In the genomic region with DNA sequence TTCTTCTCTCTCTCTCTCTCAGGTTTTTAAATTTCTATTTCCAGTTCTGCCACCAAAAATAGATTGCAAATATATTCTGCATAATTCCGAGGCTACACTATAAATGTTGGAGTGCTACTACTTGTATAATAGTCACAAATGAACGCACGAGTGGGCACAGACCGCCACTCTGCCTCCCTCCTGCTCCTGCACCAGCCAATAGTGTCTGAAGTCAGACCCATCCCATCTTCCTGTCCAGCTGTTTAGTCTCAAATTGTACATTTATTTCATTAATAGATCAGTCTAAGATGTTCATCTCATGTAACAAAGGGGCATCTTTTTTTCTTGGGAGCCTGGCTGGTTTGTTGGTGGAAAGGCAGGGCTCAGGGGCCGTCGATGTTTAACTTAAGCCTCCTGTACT, we compare ENCODE assay signal across 16 cellular contexts.
DNase-seq lines count a peak whose midpoint lies in the region; ATAC-seq and TF ChIP-seq lines count a peak whose summit lies in the region.
"Had no signal": no experiment of that assay in that cellular context is flagged by ENCODE, and none has a peak within 500 bp of the region (broad histone marks: within the 10 kb centered on the region; RNA-seq: fewer than 3 reads in every experiment).

No MANE protein-coding gene starts in this region.

- no peaks in the 10 kb centered on the region for H3K9me3 Mint-ChIP-seq in activated naive CD8-positive, alpha-beta T cell (ENCODE audit: low read depth)
- H3K9me3 Mint-ChIP-seq in activated naive CD8-positive, alpha-beta T cell treated with anti-CD3 and anti-CD28 coated beads, Interleukin-2, amount 50 U/mL, for 24 hours = no peaks in the 10 kb centered on the region

- no peak overlapping the region for H2BK12ac ChIP-seq in neuronal stem cell (ENCODE audit: low read length)

- H3K9ac ChIP-seq in GM23248 = no peak overlapping the region
- H3K9ac ChIP-seq in neuronal stem cell (ENCODE audit: low read depth, low read length, poor library complexity) = no peak overlapping the region

- H3K36me3 Mint-ChIP-seq in activated naive CD8-positive, alpha-beta T cell = peaks cover 2% of the 10 kb centered on the region
- peaks cover 4% of the 10 kb centered on the region for H3K36me3 Mint-ChIP-seq in activated naive CD8-positive, alpha-beta T cell treated with anti-CD3 and anti-CD28 coated beads, Interleukin-2, amount 50 U/mL, for 24 hours (ENCODE audit: low read depth)

- H3K79me1 ChIP-seq in neuronal stem cell (ENCODE audit: low read depth, low read length) = no peaks in the 10 kb centered on the region

- H4K8ac ChIP-seq in neuronal stem cell (ENCODE audit: low read depth, low read length) = no peak overlapping the region

- WGBS in GM23248 (ENCODE audit: low coverage in 1 of 2, low lambda C conversion rate in 2 of 2, missing lambda C conversion rate in 2 of 2), 2 experiments = 97 to 98% methylated on average over 6 of the region's 6 CpGs
- 70 to 86% methylated on average over 6 of the region's 6 CpGs for WGBS in gastroesophageal sphincter (ENCODE audit: low coverage in 1 of 2), 2 donors
- WGBS in neuronal stem cell (ENCODE audit: extremely low coverage in 2 of 2, insufficient read length in 2 of 2, insufficient replicate concordance in 1 of 2), 2 donors = no CpG with 5 or more reads among the region's 6 CpGs

- ATAC-seq in activated naive CD8-positive, alpha-beta T cell treated with anti-CD3 and anti-CD28 coated beads, Interleukin-2, amount 50 U/mL, for 24 hours = no peak
- no peak for ATAC-seq in gastroesophageal sphincter
- ATAC-seq: Panc1 had no signal

- peak overlapping the region; percentile 29 for H3K27ac Mint-ChIP-seq in activated naive CD8-positive, alpha-beta T cell
- no peak overlapping the region for H3K27ac Mint-ChIP-seq in activated naive CD8-positive, alpha-beta T cell treated with anti-CD3 and anti-CD28 coated beads, Interleukin-2, amount 50 U/mL, for 24 hours

- no peaks in the 10 kb centered on the region for H3K36me3 ChIP-seq in GM23248 (ENCODE audit: low read depth)
- H3K36me3 ChIP-seq in gastroesophageal sphincter = no peaks in the 10 kb centered on the region
- H3K36me3 ChIP-seq in neuronal stem cell (replicated peaks in 1 of 2; ENCODE audit: control insufficient read depth in 2 of 2, insufficient read depth in 2 of 2, low read length in 2 of 2) = no peaks in the 10 kb centered on the region
- H3K36me3 ChIP-seq: MG63 had no signal

- no peak for TF ChIP-seq CTCF in RWPE1 (conservative IDR thresholded peaks at IDR 0.05; ENCODE audit: low read depth)
- TF ChIP-seq CTCF in gastroesophageal sphincter (IDR thresholded peaks at IDR 0.05) = no peak

- CTCF ChIA-PET in RWPE1 (lab: Yijun Ruan, JAX) = interaction anchor here (0.6 to 2.2 kb wide), 5 partner anchors 10 to 267 kb away, joined by 3 to 10 read pairs (median 3); no protein-coding TSS in a partner anchor

- no peak overlapping the region for H2BK5ac ChIP-seq in neuronal stem cell (ENCODE audit: low read length)

- H3K4me2 ChIP-seq in GM23248 (ENCODE audit: unreplicated experiment) (no peak overlapping the region), neuronal stem cell (ENCODE audit: insufficient read depth, low read length, poor library complexity, severe bottlenecking) (no peak overlapping the region)

- H2AK5ac ChIP-seq in neuronal stem cell (ENCODE audit: low read depth, low read length) = no peak overlapping the region

- H3K4me3 ChIP-seq in GM23248 (no peak overlapping the region), gastroesophageal sphincter (no peak overlapping the region), neuronal stem cell (ENCODE audit: low read length in 2 of 2) (no peak overlapping the region)
- H3K4me3 ChIP-seq: MG63 had no signal

- no peaks in the 10 kb centered on the region for H3K27me3 Mint-ChIP-seq in activated naive CD8-positive, alpha-beta T cell
- H3K27me3 Mint-ChIP-seq in activated naive CD8-positive, alpha-beta T cell treated with anti-CD3 and anti-CD28 coated beads, Interleukin-2, amount 50 U/mL, for 24 hours = no peaks in the 10 kb centered on the region

- H3F3A ChIP-seq in GM23248 (ENCODE audit: insufficient read depth) = peaks cover 16% of the 10 kb centered on the region

- no peaks in the 10 kb centered on the region for H3K9me2 ChIP-seq in GM23248 (ENCODE audit: insufficient read depth)

- no peak overlapping the region for H3K4ac ChIP-seq in neuronal stem cell (ENCODE audit: low read length)

- H3K14ac ChIP-seq in neuronal stem cell (ENCODE audit: low read length) = no peak overlapping the region

- H3K23ac ChIP-seq in neuronal stem cell (ENCODE audit: low read depth, low read length, poor library complexity) = no peak overlapping the region

- H3K27me3 ChIP-seq in GM23248 (replicated peaks; ENCODE audit: insufficient read depth) = no peaks in the 10 kb centered on the region
- no peaks in the 10 kb centered on the region for H3K27me3 ChIP-seq in gastroesophageal sphincter
- H3K27me3 ChIP-seq in neuronal stem cell (ENCODE audit: control insufficient read depth in 3 of 3, insufficient read depth in 3 of 3, low read depth in 1 of 3, low read length in 3 of 3) = no peaks in the 10 kb centered on the region
- H3K27me3 ChIP-seq: MG63 had no signal

- no peak overlapping the region for H2BK15ac ChIP-seq in neuronal stem cell (ENCODE audit: low read length)

- H3K18ac ChIP-seq in neuronal stem cell (ENCODE audit: low read length) = no peak overlapping the region

- TF ChIP-seq POLR2A in gastroesophageal sphincter (IDR thresholded peaks at IDR 0.05) = no peak

- peaks cover 13% of the 10 kb centered on the region for H3K4me1 Mint-ChIP-seq in activated naive CD8-positive, alpha-beta T cell (ENCODE audit: low read depth)
- H3K4me1 Mint-ChIP-seq in activated naive CD8-positive, alpha-beta T cell treated with anti-CD3 and anti-CD28 coated beads, Interleukin-2, amount 50 U/mL, for 24 hours = peaks cover 41% of the 10 kb centered on the region

- H3K27ac ChIP-seq in RWPE1 = peak overlapping the region; percentile 69
- H3K27ac ChIP-seq in GM23248 = no peak overlapping the region
- H3K27ac ChIP-seq in gastroesophageal sphincter = no peak overlapping the region
- H3K27ac ChIP-seq in neuronal stem cell (replicated peaks; ENCODE audit: low read length) = no peak overlapping the region

- POLR2A ChIA-PET in RWPE1 (lab: Yijun Ruan, JAX; ENCODE audit: low non-redundant PET) = interaction anchor here (0.7 kb wide), 1 partner anchor 241 kb away, joined by 3 read pairs; a partner anchor contains a TSS

- DNase-seq in activated naive CD8-positive, alpha-beta T cell treated with anti-CD3 and anti-CD28 coated beads, Interleukin-2, amount 50 U/mL, for 24 hours = no peak
- DNase-seq in RWPE1 (ENCODE audit: low spot score) (no peak), kidney tubule cell (ENCODE audit: low spot score) (peak; percentile 20), GM23248 (no peak), neuronal stem cell (ENCODE audit: low spot score) (no peak)
- DNase-seq: COR-L47, MG63, NCI-H1092, NCI-H146, NCI-H2081, NCI-H2227 treated with DMSO at 0.1 percent for 48 hours, NCI-H524, SHP77 treated with DMSO at 0.1 percent for 48 hours had no signal

- H3K4me3 Mint-ChIP-seq in activated naive CD8-positive, alpha-beta T cell = no peak overlapping the region
- H3K4me3 Mint-ChIP-seq in activated naive CD8-positive, alpha-beta T cell treated with anti-CD3 and anti-CD28 coated beads, Interleukin-2, amount 50 U/mL, for 24 hours = no peak overlapping the region

- H3K4me1 ChIP-seq in GM23248 (ENCODE audit: insufficient read depth) = peaks cover 24% of the 10 kb centered on the region
- peaks cover 0 to 10% (median 0%) of the 10 kb centered on the region in 3 donors for H3K4me1 ChIP-seq in gastroesophageal sphincter
- H3K4me1 ChIP-seq in neuronal stem cell (ENCODE audit: control insufficient read depth in 2 of 2, insufficient read depth in 1 of 2, low read depth in 1 of 2, low read length in 2 of 2) = peaks cover 0 to 2% of the 10 kb centered on the region in 2 donors

- H3K79me2 ChIP-seq in GM23248 (ENCODE audit: insufficient read depth) = no peaks in the 10 kb centered on the region

- H4K20me1 ChIP-seq in GM23248 (ENCODE audit: insufficient read depth) = no peaks in the 10 kb centered on the region

- in situ Hi-C loops in GM23248 (cut with MboI) = no loop called here

- no peak overlapping the region for H4K91ac ChIP-seq in neuronal stem cell (ENCODE audit: low read depth, low read length, poor library complexity)

- H2AFZ ChIP-seq in GM23248 = no peak overlapping the region
- no peak overlapping the region for H2AFZ ChIP-seq in neuronal stem cell (ENCODE audit: low read length)

- H3K9me3 ChIP-seq in GM23248 (ENCODE audit: low read depth) (no peaks in the 10 kb centered on the region), gastroesophageal sphincter (no peaks in the 10 kb centered on the region), neuronal stem cell (replicated peaks in 1 of 2; ENCODE audit: control insufficient read depth in 2 of 2, insufficient read depth in 1 of 2, low read depth in 1 of 2, low read length in 2 of 2) (peaks cover 0 to 2% of the 10 kb centered on the region in 2 donors)
- H3K9me3 ChIP-seq: MG63 had no signal

- no peak overlapping the region for H2BK120ac ChIP-seq in neuronal stem cell (ENCODE audit: low read depth, low read length)

- TF ChIP-seq EP300 in gastroesophageal sphincter (IDR thresholded peaks at IDR 0.05) = no peak
